ENCODE assay signal across 1 cellular context in the genomic region with DNA sequence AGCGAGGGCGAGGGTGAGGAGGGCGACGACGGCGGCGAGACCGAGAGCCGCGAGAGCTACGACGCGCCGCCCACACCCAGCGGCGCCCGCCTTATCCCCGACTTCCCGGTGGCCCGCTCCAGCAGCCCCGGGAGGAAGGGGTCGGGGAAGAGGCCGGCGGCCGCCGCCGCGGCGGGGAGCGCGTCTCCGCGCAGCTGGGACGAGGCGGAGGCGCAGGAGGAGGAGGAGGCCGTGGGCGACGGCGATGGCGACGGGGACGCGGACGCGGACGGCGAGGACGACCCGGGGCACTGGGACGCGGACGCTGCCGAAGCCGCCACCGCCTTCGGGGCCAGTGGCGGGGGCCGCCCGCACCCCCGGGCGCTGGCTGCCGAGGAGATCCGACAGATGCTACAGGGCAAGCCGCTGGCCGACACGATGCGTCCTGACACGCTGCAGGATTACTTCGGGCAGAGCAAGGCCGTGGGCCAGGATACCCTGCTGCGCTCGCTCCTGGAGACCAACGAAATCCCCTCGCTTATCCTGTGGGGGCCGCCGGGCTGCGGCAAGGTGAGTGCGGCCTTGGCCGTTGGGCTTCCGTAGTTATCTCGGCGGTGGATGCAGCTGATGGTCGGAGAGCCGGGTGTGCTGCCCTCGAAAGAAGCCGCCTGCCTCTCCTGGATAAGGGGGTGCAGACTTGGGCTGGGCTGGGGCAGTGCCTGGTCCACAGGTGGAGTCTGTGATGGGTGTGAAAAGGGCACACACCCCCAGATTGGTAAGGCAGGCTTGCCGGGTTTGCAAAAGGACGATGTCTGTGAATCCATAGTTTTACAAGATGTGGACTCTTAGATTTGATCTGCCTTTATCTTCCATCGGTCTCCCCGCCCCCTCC.
TF ChIP-seq lines count a peak whose summit lies in the region.

No MANE protein-coding gene starts in this region.

TF ChIP-seq in HepG2, 621 proteins besides CTCF, POLR2A, EP300 and RAD21 (continued from another document and continues in another):
- TF ChIP-seq ZNF687 (CRISPR knock-in tag; IDR thresholded peaks at IDR 0.05) (peak; percentile 79), ZNF770 (CRISPR knock-in tag; IDR thresholded peaks at IDR 0.05) (no peak), NR1H2 (CRISPR knock-in tag; IDR thresholded peaks at IDR 0.05; ENCODE audit: borderline replicate concordance, low read depth) (no peak), TAF1 (CRISPR knock-in tag; IDR thresholded peaks at IDR 0.05) (no peak; the same call in 1 of the 2 replicates), ZBTB21 (CRISPR knock-in tag; IDR thresholded peaks at IDR 0.05) (no peak), MBNL3 (CRISPR knock-in tag; conservative IDR thresholded peaks at IDR 0.05) (no peak), ZNF3 (CRISPR knock-in tag; IDR thresholded peaks at IDR 0.05) (no peak), ZNF282 (IDR thresholded peaks at IDR 0.05; ENCODE audit: partially characterized antibody) (no peak), NCOR1 (IDR thresholded peaks at IDR 0.05; ENCODE audit: borderline replicate concordance, low read length) (no peak), ARID2 (CRISPR knock-in tag; IDR thresholded peaks at IDR 0.05; ENCODE audit: borderline replicate concordance) (no peak; the same call in 1 of the 2 replicates), ZNF777 (CRISPR knock-in tag; IDR thresholded peaks at IDR 0.05) (peak; percentile 99), ZNF615 (CRISPR knock-in tag; IDR thresholded peaks at IDR 0.05; ENCODE audit: borderline replicate concordance) (no peak), ARNT2 (CRISPR knock-in tag; IDR thresholded peaks at IDR 0.05; ENCODE audit: low read depth) (no peak), ZFP1 (CRISPR knock-in tag; IDR thresholded peaks at IDR 0.05) (no peak), ZNF674 (CRISPR knock-in tag; IDR thresholded peaks at IDR 0.05; ENCODE audit: low read depth) (no peak), NFE2 (CRISPR knock-in tag; IDR thresholded peaks at IDR 0.05) (no peak), ZKSCAN5 (CRISPR knock-in tag; IDR thresholded peaks at IDR 0.05) (0 out of 2 replicates have a peak, but pooled peaks have one; percentile 25), KDM6A (CRISPR knock-in tag; IDR thresholded peaks at IDR 0.05; ENCODE audit: low read depth) (no peak), SPEN (CRISPR knock-in tag; IDR thresholded peaks at IDR 0.05; ENCODE audit: low read depth) (no peak; the same call in 1 of the 2 replicates), CCAR2 (optimal IDR thresholded peaks at IDR 0.05; ENCODE audit: low read depth, low read length) (no peak), SCMH1 (CRISPR knock-in tag; IDR thresholded peaks at IDR 0.05; ENCODE audit: borderline replicate concordance) (no peak), YEATS2 (CRISPR knock-in tag; IDR thresholded peaks at IDR 0.05; ENCODE audit: borderline replicate concordance) (0 out of 2 replicates have a peak, but pooled peaks have one; percentile 17), SOX5 (CRISPR knock-in tag; IDR thresholded peaks at IDR 0.05; ENCODE audit: borderline replicate concordance) (no peak), RBM39 (IDR thresholded peaks at IDR 0.05; ENCODE audit: low read depth, low read length, poor library complexity, severe bottlenecking) (no peak), ZNF547 (CRISPR knock-in tag; IDR thresholded peaks at IDR 0.05) (peak; percentile 58), ZNF747 (CRISPR knock-in tag; IDR thresholded peaks at IDR 0.05; ENCODE audit: borderline replicate concordance) (0 out of 2 replicates have a peak, but pooled peaks have one; percentile 27), MTA3 (CRISPR knock-in tag; IDR thresholded peaks at IDR 0.05) (no peak), ZFX (CRISPR knock-in tag; IDR thresholded peaks at IDR 0.05; ENCODE audit: low read depth) (peak; percentile 68; the same call in 1 of the 2 replicates), ZNF20 (CRISPR knock-in tag; IDR thresholded peaks at IDR 0.05) (peak; percentile 78; the same call in 1 of the 2 replicates), GPN1 (CRISPR knock-in tag; IDR thresholded peaks at IDR 0.05; ENCODE audit: borderline replicate concordance) (no peak), HIVEP1 (CRISPR knock-in tag; IDR thresholded peaks at IDR 0.05) (peak; percentile 78; the same call in 1 of the 2 replicates), ZNF775 (CRISPR knock-in tag; IDR thresholded peaks at IDR 0.05; ENCODE audit: borderline replicate concordance) (no peak), RBM22 (optimal IDR thresholded peaks at IDR 0.05; ENCODE audit: low read length) (peak; percentile 33), PHF5A (CRISPR knock-in tag; IDR thresholded peaks at IDR 0.05; ENCODE audit: low read depth, unreplicated experiment) (no peak)
- TF ChIP-seq, protein P1, sequence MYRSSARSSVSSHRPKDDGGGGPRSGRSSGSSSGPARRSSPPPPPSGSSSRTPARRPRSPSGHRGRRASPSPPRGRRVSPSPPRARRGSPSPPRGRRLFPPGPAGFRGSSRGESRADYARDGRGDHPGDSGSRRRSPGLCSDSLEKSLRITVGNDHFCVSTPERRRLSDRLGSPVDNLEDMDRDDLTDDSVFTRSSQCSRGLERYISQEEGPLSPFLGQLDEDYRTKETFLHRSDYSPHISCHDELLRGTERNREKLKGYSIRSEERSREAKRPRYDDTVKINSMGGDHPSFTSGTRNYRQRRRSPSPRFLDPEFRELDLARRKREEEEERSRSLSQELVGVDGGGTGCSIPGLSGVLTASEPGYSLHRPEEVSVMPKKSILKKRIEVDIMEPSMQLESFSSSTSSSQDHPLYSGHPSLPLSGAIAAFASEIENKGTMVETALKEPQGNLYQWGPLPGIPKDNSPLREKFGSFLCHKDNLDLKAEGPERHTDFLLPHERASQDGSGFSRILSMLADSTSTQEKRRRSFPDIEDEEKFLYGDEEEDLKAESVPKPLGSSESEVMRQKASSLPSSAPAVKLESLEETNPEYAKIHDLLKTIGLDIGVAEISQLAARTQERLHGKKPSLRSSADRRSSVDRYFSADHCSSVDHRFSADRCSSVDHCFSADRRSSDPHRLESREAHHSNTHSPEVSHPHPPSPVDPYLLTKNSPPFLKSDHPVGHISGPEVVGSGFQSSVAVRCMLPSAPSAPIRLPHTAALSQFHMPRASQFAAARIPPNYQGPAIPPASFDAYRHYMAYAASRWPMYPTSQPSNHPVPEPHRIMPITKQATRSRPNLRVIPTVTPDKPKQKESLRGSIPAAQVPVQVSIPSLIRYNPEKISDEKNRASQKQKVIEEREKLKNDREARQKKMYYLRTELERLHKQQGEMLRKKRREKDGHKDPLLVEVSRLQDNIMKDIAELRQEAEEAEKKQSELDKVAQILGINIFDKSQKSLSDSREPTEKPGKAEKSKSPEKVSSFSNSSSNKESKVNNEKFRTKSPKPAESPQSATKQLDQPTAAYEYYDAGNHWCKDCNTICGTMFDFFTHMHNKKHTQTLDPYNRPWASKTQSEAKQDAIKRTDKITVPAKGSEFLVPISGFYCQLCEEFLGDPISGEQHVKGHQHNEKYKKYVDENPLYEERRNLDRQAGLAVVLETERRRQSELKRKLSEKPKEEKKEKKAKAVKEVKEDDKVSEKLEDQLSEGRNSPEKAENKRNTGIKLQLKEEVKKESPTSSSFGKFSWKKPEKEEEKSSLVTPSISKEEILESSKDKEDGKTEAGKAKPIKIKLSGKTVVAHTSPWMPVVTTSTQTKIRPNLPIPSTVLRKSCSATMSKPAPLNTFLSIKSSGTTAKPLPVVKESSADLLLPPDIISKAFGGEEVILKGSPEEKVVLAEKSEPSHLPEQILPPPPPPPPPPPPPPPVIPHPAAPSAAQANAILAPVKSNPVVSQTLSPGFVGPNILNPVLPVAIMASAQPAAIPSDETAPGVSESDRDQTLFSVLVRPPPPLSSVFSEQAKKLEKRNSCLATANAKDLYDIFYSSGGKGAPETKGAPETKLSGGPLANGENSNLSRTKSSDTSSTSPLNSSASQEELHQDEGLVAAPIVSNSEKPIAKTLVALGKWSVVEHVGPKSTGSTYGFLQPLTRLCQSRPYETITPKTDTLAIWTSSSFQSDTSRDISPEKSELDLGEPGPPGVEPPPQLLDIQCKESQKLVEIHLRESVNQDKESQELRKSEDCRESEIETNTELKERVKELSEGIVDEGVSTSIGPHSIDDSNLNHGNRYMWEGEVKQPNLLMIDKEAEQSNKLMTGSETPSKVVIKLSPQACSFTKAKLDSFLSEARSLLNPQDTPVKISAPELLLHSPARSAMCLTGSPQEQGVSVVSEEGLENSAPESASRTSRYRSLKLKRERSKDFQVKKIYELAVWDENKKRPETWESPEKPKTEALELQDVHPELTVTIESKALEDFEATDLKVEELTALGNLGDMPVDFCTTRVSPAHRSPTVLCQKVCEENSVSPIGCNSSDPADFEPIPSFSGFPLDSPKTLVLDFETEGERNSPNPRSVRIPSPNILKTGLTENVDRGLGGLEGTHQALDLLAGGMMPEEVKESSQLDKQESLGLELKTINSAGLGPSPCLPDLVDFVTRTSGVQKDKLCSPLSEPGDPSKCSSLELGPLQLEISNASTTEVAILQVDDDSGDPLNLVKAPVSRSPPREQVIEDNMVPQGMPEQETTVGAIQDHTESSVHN (CRISPR knock-in tag; IDR thresholded peaks at IDR 0.05) = no peak
- TF ChIP-seq, protein P2, sequence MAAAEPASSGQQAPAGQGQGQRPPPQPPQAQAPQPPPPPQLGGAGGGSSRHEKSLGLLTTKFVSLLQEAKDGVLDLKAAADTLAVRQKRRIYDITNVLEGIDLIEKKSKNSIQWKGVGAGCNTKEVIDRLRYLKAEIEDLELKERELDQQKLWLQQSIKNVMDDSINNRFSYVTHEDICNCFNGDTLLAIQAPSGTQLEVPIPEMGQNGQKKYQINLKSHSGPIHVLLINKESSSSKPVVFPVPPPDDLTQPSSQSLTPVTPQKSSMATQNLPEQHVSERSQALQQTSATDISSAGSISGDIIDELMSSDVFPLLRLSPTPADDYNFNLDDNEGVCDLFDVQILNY (CRISPR knock-in tag; conservative IDR thresholded peaks at IDR 0.05) = no peak; the same call in 1 of the 2 replicates
- TF ChIP-seq, protein P3, sequence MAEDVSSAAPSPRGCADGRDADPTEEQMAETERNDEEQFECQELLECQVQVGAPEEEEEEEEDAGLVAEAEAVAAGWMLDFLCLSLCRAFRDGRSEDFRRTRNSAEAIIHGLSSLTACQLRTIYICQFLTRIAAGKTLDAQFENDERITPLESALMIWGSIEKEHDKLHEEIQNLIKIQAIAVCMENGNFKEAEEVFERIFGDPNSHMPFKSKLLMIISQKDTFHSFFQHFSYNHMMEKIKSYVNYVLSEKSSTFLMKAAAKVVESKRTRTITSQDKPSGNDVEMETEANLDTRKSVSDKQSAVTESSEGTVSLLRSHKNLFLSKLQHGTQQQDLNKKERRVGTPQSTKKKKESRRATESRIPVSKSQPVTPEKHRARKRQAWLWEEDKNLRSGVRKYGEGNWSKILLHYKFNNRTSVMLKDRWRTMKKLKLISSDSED (CRISPR knock-in tag; IDR thresholded peaks at IDR 0.05) = no peak
- TF ChIP-seq, protein P4, sequence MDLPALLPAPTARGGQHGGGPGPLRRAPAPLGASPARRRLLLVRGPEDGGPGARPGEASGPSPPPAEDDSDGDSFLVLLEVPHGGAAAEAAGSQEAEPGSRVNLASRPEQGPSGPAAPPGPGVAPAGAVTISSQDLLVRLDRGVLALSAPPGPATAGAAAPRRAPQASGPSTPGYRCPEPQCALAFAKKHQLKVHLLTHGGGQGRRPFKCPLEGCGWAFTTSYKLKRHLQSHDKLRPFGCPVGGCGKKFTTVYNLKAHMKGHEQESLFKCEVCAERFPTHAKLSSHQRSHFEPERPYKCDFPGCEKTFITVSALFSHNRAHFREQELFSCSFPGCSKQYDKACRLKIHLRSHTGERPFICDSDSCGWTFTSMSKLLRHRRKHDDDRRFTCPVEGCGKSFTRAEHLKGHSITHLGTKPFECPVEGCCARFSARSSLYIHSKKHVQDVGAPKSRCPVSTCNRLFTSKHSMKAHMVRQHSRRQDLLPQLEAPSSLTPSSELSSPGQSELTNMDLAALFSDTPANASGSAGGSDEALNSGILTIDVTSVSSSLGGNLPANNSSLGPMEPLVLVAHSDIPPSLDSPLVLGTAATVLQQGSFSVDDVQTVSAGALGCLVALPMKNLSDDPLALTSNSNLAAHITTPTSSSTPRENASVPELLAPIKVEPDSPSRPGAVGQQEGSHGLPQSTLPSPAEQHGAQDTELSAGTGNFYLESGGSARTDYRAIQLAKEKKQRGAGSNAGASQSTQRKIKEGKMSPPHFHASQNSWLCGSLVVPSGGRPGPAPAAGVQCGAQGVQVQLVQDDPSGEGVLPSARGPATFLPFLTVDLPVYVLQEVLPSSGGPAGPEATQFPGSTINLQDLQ (CRISPR knock-in tag; IDR thresholded peaks at IDR 0.05) = no peak
